In genomic region chr4:1266881-1267763, GRCh38 we compare ENCODE assay signal across 14 cellular contexts. TPM values are rescaled to one million over a fixed set of nuclear protein-coding genes. Genes with fewer than 3 reads are reported as not detected.
DNase-seq lines count a peak whose midpoint lies in the region; ATAC-seq and TF ChIP-seq lines count a peak whose summit lies in the region.
"Had no signal": no experiment of that assay in that cellular context is flagged by ENCODE, and none has a peak within 500 bp of the region (broad histone marks: within the 10 kb centered on the region; RNA-seq: fewer than 3 reads in every experiment).

No MANE protein-coding gene starts in this region.

- WGBS in gastroesophageal sphincter (ENCODE audit: low coverage in 1 of 2), 2 donors: 88% methylated on average over 9 of the region's 9 CpGs

- H3K9ac ChIP-seq in KMS-11: no peak overlapping the region
- H3K9ac ChIP-seq: neural progenitor cell had no signal

- CTCF ChIA-PET in activated CD4-positive, alpha-beta T cell treated with anti-CD3 and anti-CD28 coated beads, Interleukin-2, amount 10 ng/mL, durations not matched to agents 7 days and 5 days (lab: Charles Lee): interaction anchor here (0.8 to 2.9 kb wide), 19 partner anchors 9 to 136 kb away, joined by 3 to 22 read pairs (median 5); partner anchors contain the start of genes CTBP1, MAEA and UVSSA

- TF ChIP-seq POLR2A in gastroesophageal sphincter (IDR thresholded peaks at IDR 0.05): no peak

- TF ChIP-seq CTCF in KMS-11 (conservative IDR thresholded peaks at IDR 0.05; ENCODE audit: low read depth, low read length) (no peak), gastroesophageal sphincter (IDR thresholded peaks at IDR 0.05) (no peak)

- peak overlapping the region; percentile 95 for H3K27ac Mint-ChIP-seq in activated CD4-positive, alpha-beta T cell treated with anti-CD3 and anti-CD28 coated beads, Interleukin-2, amount 10 ng/mL, durations not matched to agents 7 days and 5 days
- peak overlapping the region; percentile 86 for H3K27ac Mint-ChIP-seq in activated naive CD8-positive, alpha-beta T cell
- H3K27ac Mint-ChIP-seq in stimulated activated effector memory CD8-positive, alpha-beta T cell treated with anti-CD3 and anti-CD28 coated beads, Interleukin-12 subunit alpha, Interleukin-12 subunit beta, amount 100 ng/mL, for 72 hours: peak overlapping the region; percentile 92
- H3K27ac Mint-ChIP-seq: neural progenitor cell had no signal

- TF ChIP-seq EP300 in gastroesophageal sphincter (IDR thresholded peaks at IDR 0.05): no peak

- DNase-seq in activated CD4-positive, alpha-beta T cell treated with anti-CD3 and anti-CD28 coated beads, Interleukin-2, amount 10 ng/mL, durations not matched to agents 7 days and 5 days: no peak
- DNase-seq in activated CD4-positive, alpha-beta T cell treated with anti-CD3 and anti-CD28 coated beads, Interleukin-2, amount 50 U/mL, for 4 hours: no peak
- DNase-seq in stimulated activated effector memory CD8-positive, alpha-beta T cell treated with anti-CD3 and anti-CD28 coated beads, Interleukin-12 subunit alpha, Interleukin-12 subunit beta, amount 100 ng/mL, for 72 hours (ENCODE audit: low spot score in 2 of 2): no peak
- DNase-seq: NCI-H510A treated with DMSO at 0.1 percent for 48 hours, SW 1271 had no signal

- no peaks in the 10 kb centered on the region for H3K27me3 Mint-ChIP-seq in activated CD4-positive, alpha-beta T cell treated with anti-CD3 and anti-CD28 coated beads, Interleukin-2, amount 10 ng/mL, durations not matched to agents 7 days and 5 days
- H3K27me3 Mint-ChIP-seq in activated naive CD8-positive, alpha-beta T cell: no peaks in the 10 kb centered on the region

- ATAC-seq in stimulated activated effector memory CD8-positive, alpha-beta T cell treated with anti-CD3 and anti-CD28 coated beads, Interleukin-12 subunit alpha, Interleukin-12 subunit beta, amount 100 ng/mL, for 72 hours: peak; percentile 72
- ATAC-seq in GM21737 (IDR thresholded peaks at IDR 0.05; ENCODE audit: unreplicated experiment) (no peak), gastroesophageal sphincter (no peak), HG03521 (IDR thresholded peaks at IDR 0.05; ENCODE audit: unreplicated experiment) (no peak)
- ATAC-seq: sciatic nerve had no signal

- peaks cover 16% of the 10 kb centered on the region for H3K9me3 Mint-ChIP-seq in activated CD4-positive, alpha-beta T cell treated with anti-CD3 and anti-CD28 coated beads, Interleukin-2, amount 10 ng/mL, durations not matched to agents 7 days and 5 days
- no peaks in the 10 kb centered on the region for H3K9me3 Mint-ChIP-seq in activated naive CD8-positive, alpha-beta T cell (ENCODE audit: low read depth)
- no peaks in the 10 kb centered on the region for H3K9me3 Mint-ChIP-seq in stimulated activated effector memory CD8-positive, alpha-beta T cell treated with anti-CD3 and anti-CD28 coated beads, Interleukin-12 subunit alpha, Interleukin-12 subunit beta, amount 100 ng/mL, for 72 hours

- H3K27ac ChIP-seq in KMS-11 (no peak overlapping the region), gastroesophageal sphincter (no peak overlapping the region)
- H3K27ac ChIP-seq: A549, neural progenitor cell had no signal

- H3K4me3 ChIP-seq in KMS-11 (IDR thresholded peaks at IDR 0.05; ENCODE audit: insufficient read depth, low read depth, low read length) (no peak overlapping the region), gastroesophageal sphincter (no peak overlapping the region)
- H3K4me3 ChIP-seq: A549, lung, neural progenitor cell had no signal

- H3K4me3 Mint-ChIP-seq in activated CD4-positive, alpha-beta T cell treated with anti-CD3 and anti-CD28 coated beads, Interleukin-2, amount 10 ng/mL, durations not matched to agents 7 days and 5 days: peak overlapping the region; percentile 61
- peak overlapping the region; percentile 79 for H3K4me3 Mint-ChIP-seq in activated naive CD8-positive, alpha-beta T cell
- peak overlapping the region; percentile 71 for H3K4me3 Mint-ChIP-seq in stimulated activated effector memory CD8-positive, alpha-beta T cell treated with anti-CD3 and anti-CD28 coated beads, Interleukin-12 subunit alpha, Interleukin-12 subunit beta, amount 100 ng/mL, for 72 hours
- H3K4me3 Mint-ChIP-seq: neural progenitor cell had no signal

- no peaks in the 10 kb centered on the region for H3K36me3 ChIP-seq in KMS-11 (ENCODE audit: insufficient read depth)
- H3K36me3 ChIP-seq in gastroesophageal sphincter: no peaks in the 10 kb centered on the region
- H3K36me3 ChIP-seq: neural progenitor cell had no signal

- H3K4me1 Mint-ChIP-seq in activated CD4-positive, alpha-beta T cell treated with anti-CD3 and anti-CD28 coated beads, Interleukin-2, amount 10 ng/mL, durations not matched to agents 7 days and 5 days: peaks cover 27% of the 10 kb centered on the region
- H3K4me1 Mint-ChIP-seq in activated naive CD8-positive, alpha-beta T cell (ENCODE audit: low read depth): peaks cover 17% of the 10 kb centered on the region
- H3K4me1 Mint-ChIP-seq in stimulated activated effector memory CD8-positive, alpha-beta T cell treated with anti-CD3 and anti-CD28 coated beads, Interleukin-12 subunit alpha, Interleukin-12 subunit beta, amount 100 ng/mL, for 72 hours: peaks cover 15% of the 10 kb centered on the region
- H3K4me1 Mint-ChIP-seq: neural progenitor cell had no signal

- no peak overlapping the region for H2AFZ ChIP-seq in KMS-11 (ENCODE audit: low read depth)
- H2AFZ ChIP-seq: neural progenitor cell had no signal

- peak overlapping the region; percentile 63; the same call in 1 of the 2 replicates for H3K4me2 ChIP-seq in KMS-11
- H3K4me2 ChIP-seq: A549, neural progenitor cell had no signal

- POLR2A ChIA-PET in activated CD4-positive, alpha-beta T cell treated with anti-CD3 and anti-CD28 coated beads, Interleukin-2, amount 10 ng/mL, durations not matched to agents 7 days and 5 days (lab: Charles Lee): interaction anchor here (1.0 kb wide), 1 partner anchor 22 kb away, joined by 6 read pairs; no protein-coding TSS in a partner anchor

- peaks cover 6% of the 10 kb centered on the region for H3K4me1 ChIP-seq in KMS-11 (ENCODE audit: low read depth, poor library complexity, severe bottlenecking)
- H3K4me1 ChIP-seq in gastroesophageal sphincter: no peaks in the 10 kb centered on the region
- H3K4me1 ChIP-seq: A549, neural progenitor cell had no signal

- peaks cover 0 to 16% (median 0%) of the 10 kb centered on the region in 3 donors for H3K9me3 ChIP-seq in gastroesophageal sphincter

- H3K27me3 ChIP-seq in KMS-11 (ENCODE audit: insufficient read depth, low read depth): no peaks in the 10 kb centered on the region
- H3K27me3 ChIP-seq in gastroesophageal sphincter: no peaks in the 10 kb centered on the region
- H3K27me3 ChIP-seq: neural progenitor cell had no signal

- H3K36me3 Mint-ChIP-seq in activated CD4-positive, alpha-beta T cell treated with anti-CD3 and anti-CD28 coated beads, Interleukin-2, amount 10 ng/mL, durations not matched to agents 7 days and 5 days (ENCODE audit: low read depth): peaks cover 35% of the 10 kb centered on the region
- H3K36me3 Mint-ChIP-seq in activated naive CD8-positive, alpha-beta T cell: peaks cover 2% of the 10 kb centered on the region
- no peaks in the 10 kb centered on the region for H3K36me3 Mint-ChIP-seq in stimulated activated effector memory CD8-positive, alpha-beta T cell treated with anti-CD3 and anti-CD28 coated beads, Interleukin-12 subunit alpha, Interleukin-12 subunit beta, amount 100 ng/mL, for 72 hours

- no peaks in the 10 kb centered on the region for H3K79me2 ChIP-seq in KMS-11 (ENCODE audit: insufficient read depth, low read depth)

- H4K20me1 ChIP-seq in KMS-11 (ENCODE audit: insufficient read depth): no peaks in the 10 kb centered on the region

RNA-seq across cellular contexts. Expression of gene CTBP1, which starts 18.2 kb away (rescaled TPM):
- 100 to 1,000 TPM; 223 to 242 TPM for total RNA-seq in activated CD4-positive, alpha-beta T cell treated with anti-CD3 and anti-CD28 coated beads, Interleukin-2, amount 10 ng/mL, durations not matched to agents 7 days and 5 days
- 100 to 1,000 TPM; 126 to 271 (median 164) TPM for total RNA-seq in gastroesophageal sphincter

RNA-seq across cellular contexts. Expression of gene MAEA, which starts 22.6 kb away (rescaled TPM):
- 10 to 100 TPM; 63.8 to 69.0 TPM for total RNA-seq in activated CD4-positive, alpha-beta T cell treated with anti-CD3 and anti-CD28 coated beads, Interleukin-2, amount 10 ng/mL, durations not matched to agents 7 days and 5 days
- 10 to 100 TPM; 47.2 to 62.1 (median 53.9) TPM for total RNA-seq in gastroesophageal sphincter
